22 cellular contexts compared by ENCODE assay signal in the genomic region with DNA sequence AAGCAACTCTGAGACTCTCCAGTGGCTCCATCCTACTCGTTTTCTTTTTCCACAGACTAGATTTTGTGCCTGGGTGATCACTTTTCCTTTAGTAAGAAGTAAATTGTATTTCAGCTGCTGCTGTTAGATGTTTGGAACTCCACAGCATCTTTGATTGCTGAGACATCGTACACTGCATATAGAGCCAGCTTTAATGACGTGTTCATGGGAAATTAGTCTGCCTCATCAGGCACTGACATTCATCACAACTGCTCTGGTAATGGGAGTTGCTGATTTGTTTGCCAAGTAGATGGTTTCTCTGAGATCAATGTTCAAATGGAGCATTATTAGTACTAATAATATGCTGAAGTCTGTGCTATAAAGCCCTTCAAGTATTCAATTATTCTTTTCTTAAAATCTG.
"Had no signal": no experiment of that assay in that cellular context is flagged by ENCODE, and none has a peak within 500 bp of the region (broad histone marks: within the 10 kb centered on the region; RNA-seq: fewer than 3 reads in every experiment).

No MANE protein-coding gene starts in this region.

- H3K27me3 ChIP-seq: spleen, tibial nerve had no signal

- FAIRE-seq: endothelial cell of umbilical vein, frontal cortex had no signal

- H3K9me3 Mint-ChIP-seq: activated naive CD4-positive, alpha-beta T cell treated with anti-CD3 and anti-CD28 coated beads, Interleukin-2, amount 50 U/mL, for 24 hours; activated T-helper 2 cell treated with anti-CD3 and anti-CD28 coated beads, Interferon-gamma antibody, Interleukin-2, Interleukin-4, amounts not matched to agents 10 μg/mL and 5 μg/mL and 100 μg/mL, durations not matched to agents 14 hours and 24 hours and 36 hours; neural crest cell had no signal

- H3K4me1 ChIP-seq: spleen, tibial nerve had no signal

- DNase-seq: activated CD4-positive, alpha-beta T cell treated with anti-CD3 and anti-CD28 coated beads for 36 hours; activated CD4-positive, CD25-positive, alpha-beta regulatory T cell; activated CD8-positive, alpha-beta memory T cell treated with anti-CD3 and anti-CD28 coated beads, Interleukin-2, amount 10 ng/mL, durations not matched to agents 7 days and 5 days; activated CD8-positive, alpha-beta T cell treated with anti-CD3 and anti-CD28 coated beads, Interleukin-2, amount 10 ng/mL, durations not matched to agents 7 days and 5 days; activated T-cell treated with anti-CD3 and anti-CD28 coated beads, Interleukin-2, amount 50 U/mL, for 48 hours; caudate nucleus; cortex of kidney; islet precursor cell; left cardiac atrium; left ventricle myocardium superior; mammary epithelial cell; naive thymus-derived CD4-positive, alpha-beta T cell; occipital lobe; right cardiac atrium; spleen; stimulated activated naive CD4-positive, alpha-beta T cell treated with Interleukin-2 at 50 U/mL for 16 hours had no signal

- H3K4me3 Mint-ChIP-seq: activated CD4-positive, alpha-beta T cell treated with anti-CD3 and anti-CD28 coated beads for 36 hours; activated CD8-positive, alpha-beta memory T cell treated with anti-CD3 and anti-CD28 coated beads, Interleukin-2, amount 10 ng/mL, durations not matched to agents 7 days and 5 days; activated CD8-positive, alpha-beta T cell treated with anti-CD3 and anti-CD28 coated beads, Interleukin-2, amount 10 ng/mL, durations not matched to agents 7 days and 5 days; activated naive CD4-positive, alpha-beta T cell treated with anti-CD3 and anti-CD28 coated beads, Interleukin-2, amount 50 U/mL, for 24 hours; naive thymus-derived CD4-positive, alpha-beta T cell; neural crest cell had no signal

- H3K36me3 ChIP-seq: spleen, tibial nerve had no signal

- H3K36me3 Mint-ChIP-seq: activated CD8-positive, alpha-beta memory T cell treated with anti-CD3 and anti-CD28 coated beads, Interleukin-2, amount 10 ng/mL, durations not matched to agents 7 days and 5 days; activated naive CD4-positive, alpha-beta T cell treated with anti-CD3 and anti-CD28 coated beads, Interleukin-2, amount 50 U/mL, for 24 hours; naive thymus-derived CD4-positive, alpha-beta T cell had no signal

- H3K27me3 Mint-ChIP-seq: activated CD4-positive, alpha-beta T cell treated with anti-CD3 and anti-CD28 coated beads for 36 hours had no signal

- H3K27ac Mint-ChIP-seq: activated CD4-positive, alpha-beta T cell treated with anti-CD3 and anti-CD28 coated beads for 36 hours; activated CD8-positive, alpha-beta memory T cell treated with anti-CD3 and anti-CD28 coated beads, Interleukin-2, amount 10 ng/mL, durations not matched to agents 7 days and 5 days; activated CD8-positive, alpha-beta T cell treated with anti-CD3 and anti-CD28 coated beads, Interleukin-2, amount 10 ng/mL, durations not matched to agents 7 days and 5 days; activated naive CD4-positive, alpha-beta T cell treated with anti-CD3 and anti-CD28 coated beads, Interleukin-2, amount 50 U/mL, for 24 hours; activated T-helper 2 cell treated with anti-CD3 and anti-CD28 coated beads, Interferon-gamma antibody, Interleukin-2, Interleukin-4, amounts not matched to agents 10 μg/mL and 5 μg/mL and 100 μg/mL, durations not matched to agents 14 hours and 24 hours and 36 hours; naive thymus-derived CD4-positive, alpha-beta T cell had no signal

- H3K9me3 ChIP-seq: spleen, tibial nerve had no signal

- H3K4me3 ChIP-seq: spleen, tibial nerve had no signal

- H3K4me1 Mint-ChIP-seq: activated CD4-positive, alpha-beta T cell treated with anti-CD3 and anti-CD28 coated beads for 36 hours; activated CD8-positive, alpha-beta memory T cell treated with anti-CD3 and anti-CD28 coated beads, Interleukin-2, amount 10 ng/mL, durations not matched to agents 7 days and 5 days; activated naive CD4-positive, alpha-beta T cell treated with anti-CD3 and anti-CD28 coated beads, Interleukin-2, amount 50 U/mL, for 24 hours; naive thymus-derived CD4-positive, alpha-beta T cell had no signal

- ATAC-seq: activated CD4-positive, alpha-beta T cell treated with anti-CD3 and anti-CD28 coated beads for 36 hours; activated CD8-positive, alpha-beta memory T cell treated with anti-CD3 and anti-CD28 coated beads, Interleukin-2, amount 10 ng/mL, durations not matched to agents 7 days and 5 days; activated CD8-positive, alpha-beta T cell treated with anti-CD3 and anti-CD28 coated beads, Interleukin-2, amount 10 ng/mL, durations not matched to agents 7 days and 5 days; left cardiac atrium; left ventricle myocardium superior; naive thymus-derived CD4-positive, alpha-beta T cell; right cardiac atrium had no signal

- H3K27ac ChIP-seq: spleen, tibial nerve had no signal
